ENCODE assay signal across 26 cellular contexts in the genomic region with DNA sequence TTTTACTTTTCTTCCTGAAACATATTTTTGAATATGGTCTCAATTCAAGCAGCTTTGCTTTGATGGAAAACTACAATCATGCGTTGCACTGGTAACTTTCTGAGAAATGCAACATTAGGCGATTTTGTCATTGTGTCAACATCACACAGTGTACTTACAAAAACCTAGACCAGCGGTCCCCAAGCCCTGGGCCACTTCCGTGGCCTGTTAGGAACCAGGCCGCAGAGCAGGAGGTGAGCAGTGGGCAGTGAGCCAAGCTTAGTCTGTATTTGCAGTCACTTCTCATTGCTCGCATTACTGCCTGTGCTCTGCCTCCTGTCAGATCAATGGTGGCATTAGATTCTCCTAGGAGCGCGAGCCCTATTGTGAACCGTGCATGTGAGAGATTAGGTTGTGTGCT.
"Had no signal": no experiment of that assay in that cellular context is flagged by ENCODE, and none has a peak within 500 bp of the region (broad histone marks: within the 10 kb centered on the region; RNA-seq: fewer than 3 reads in every experiment).

No MANE protein-coding gene starts in this region.

- H3K4me1 ChIP-seq: foreskin keratinocyte, heart left ventricle, left lung, lower lobe of right lung, right atrium auricular region had no signal

- H3K27me3 Mint-ChIP-seq: central memory CD8-positive, alpha-beta T cell; dendritic cell treated with granulocyte-macrophage colony-stimulating factor and Interleukin-4, amounts not matched to agents 40 ng/mL and 50 ng/mL, for 4 days had no signal

- H3K4me3 Mint-ChIP-seq: activated T-cell treated with anti-CD3 and anti-CD28 coated beads, Interleukin-2, amount 50 U/mL, for 72 hours; central memory CD8-positive, alpha-beta T cell; dendritic cell treated with granulocyte-macrophage colony-stimulating factor and Interleukin-4, amounts not matched to agents 40 ng/mL and 50 ng/mL, for 4 days; endodermal cell; neural crest cell had no signal

- H3K27ac Mint-ChIP-seq: activated naive CD4-positive, alpha-beta T cell treated with anti-CD3 and anti-CD28 coated beads, Interleukin-2, amount 50 U/mL, for 72 hours; activated T-cell treated with anti-CD3 and anti-CD28 coated beads, Interleukin-2, amount 50 U/mL, for 72 hours; dendritic cell treated with granulocyte-macrophage colony-stimulating factor and Interleukin-4, amounts not matched to agents 40 ng/mL and 50 ng/mL, for 4 days; endodermal cell had no signal

- H3K9me3 ChIP-seq: esophagus muscularis mucosa, heart left ventricle, left lung, lower lobe of right lung, right atrium auricular region, tibial nerve had no signal

- H3K36me3 ChIP-seq: esophagus muscularis mucosa, heart left ventricle, left lung, lower lobe of right lung, right atrium auricular region, tibial nerve had no signal

- H3K4me1 Mint-ChIP-seq: central memory CD8-positive, alpha-beta T cell; endodermal cell had no signal

- DNase-seq: activated CD4-positive, alpha-beta T cell treated with anti-CD3 and anti-CD28 coated beads for 1 hour; activated naive CD4-positive, alpha-beta T cell; activated T-cell treated with anti-CD3 and anti-CD28 coated beads for 4 hours; activated T-cell treated with anti-CD3 and anti-CD28 coated beads, Interleukin-2, amount 50 U/mL, for 72 hours; endodermal cell; foreskin keratinocyte; heart left ventricle; kidney glomerular epithelial cell; lower lobe of right lung; mesendoderm; occipital lobe; stimulated activated CD4-positive, alpha-beta T cell treated with anti-CD3 and anti-CD28 coated beads, Interleukin-15, amount 100 ng/mL, for 24 hours; stimulated activated CD4-positive, alpha-beta T cell treated with anti-CD3 and anti-CD28 coated beads, Interleukin-2, amount 100 ng/mL, for 24 hours; stimulated activated naive CD4-positive, alpha-beta T cell; T-helper 2 cell had no signal

- H3K27me3 ChIP-seq: esophagus muscularis mucosa, foreskin keratinocyte, heart left ventricle, left lung, right atrium auricular region, tibial nerve had no signal

- H3K4me2 ChIP-seq: smooth muscle cell had no signal

- H3K4me3 ChIP-seq: esophagus muscularis mucosa, heart left ventricle, left lung, lower lobe of right lung, right atrium auricular region, smooth muscle cell, tibial nerve had no signal

- H3K9me3 Mint-ChIP-seq: dendritic cell treated with granulocyte-macrophage colony-stimulating factor and Interleukin-4, amounts not matched to agents 40 ng/mL and 50 ng/mL, for 4 days; endodermal cell had no signal

- H3K36me3 Mint-ChIP-seq: activated naive CD4-positive, alpha-beta T cell treated with anti-CD3 and anti-CD28 coated beads, Interleukin-2, amount 50 U/mL, for 72 hours had no signal

- FAIRE-seq: bronchial epithelial cell, urothelium cell line had no signal

- ATAC-seq: activated naive CD4-positive, alpha-beta T cell treated with anti-CD3 and anti-CD28 coated beads, Interleukin-2, amount 50 U/mL, for 72 hours; activated T-cell treated with anti-CD3 and anti-CD28 coated beads, Interleukin-2, amount 50 U/mL, for 72 hours; foreskin keratinocyte; heart left ventricle; left lung; lower lobe of right lung had no signal

- H3K27ac ChIP-seq: esophagus muscularis mucosa, foreskin keratinocyte, heart left ventricle, left lung, lower lobe of right lung, right atrium auricular region, tibial nerve had no signal
